Comparison of ENCODE assay signal across 8 cellular contexts in genomic region chr2:199955007-199955338, GRCh38. TPM values are rescaled to one million over a fixed set of nuclear protein-coding genes. Genes with fewer than 3 reads are reported as not detected.
A peak's percentile ranks its signal among the peaks of the same experiment; 100 is the strongest.
DNase-seq lines count a peak whose midpoint lies in the region; ATAC-seq and TF ChIP-seq lines count a peak whose summit lies in the region.

No MANE protein-coding gene starts in this region.

- H3K9ac ChIP-seq in neural progenitor cell: peak overlapping the region; percentile 92

- TF ChIP-seq CTCF in AG10803 (conservative IDR thresholded peaks at IDR 0.05; ENCODE audit: low read length): no peak
- no peak for TF ChIP-seq CTCF in RWPE2 (IDR thresholded peaks at IDR 0.05; ENCODE audit: poor library complexity, severe bottlenecking)
- no peak for TF ChIP-seq CTCF in epithelial cell of proximal tubule (conservative IDR thresholded peaks at IDR 0.05; ENCODE audit: low read depth, low read length)
- TF ChIP-seq CTCF in neural progenitor cell (IDR thresholded peaks at IDR 0.05): no peak

- H3K27me3 Mint-ChIP-seq in neural progenitor cell (ENCODE audit: insufficient read depth, low read depth): no peaks in the 10 kb centered on the region

- peaks cover 93% of the 10 kb centered on the region for H3K79me2 ChIP-seq in neural progenitor cell (ENCODE audit: low read depth)

- H3K9me3 ChIP-seq in RWPE2 (ENCODE audit: severe bottlenecking) (no peaks in the 10 kb centered on the region), neural progenitor cell (ENCODE audit: low read depth) (no peaks in the 10 kb centered on the region)

- H3K36me3 Mint-ChIP-seq in neural progenitor cell: peaks cover 4% of the 10 kb centered on the region

- H2AFZ ChIP-seq in neural progenitor cell (replicated peaks): peak overlapping the region; percentile 98

- no peaks in the 10 kb centered on the region for H3K9me3 Mint-ChIP-seq in neural progenitor cell

- H3K4me1 Mint-ChIP-seq in neural progenitor cell: peaks cover 31% of the 10 kb centered on the region

- peaks cover 4% of the 10 kb centered on the region for H4K20me1 ChIP-seq in neural progenitor cell (ENCODE audit: low read depth)

- peaks cover 20% of the 10 kb centered on the region for H3F3A ChIP-seq in neural progenitor cell (ENCODE audit: low read depth)

- DNase-seq in AG10803 (ENCODE audit: low read depth): no peak
- no peak for DNase-seq in RWPE2 (ENCODE audit: low spot score)
- no peak for DNase-seq in epithelial cell of proximal tubule (ENCODE audit: low read depth)
- DNase-seq in neural progenitor cell (ENCODE audit: low spot score): peak; percentile 59
- no peak for DNase-seq in NK-92 treated with Interleukin-12 subunit alpha and Interleukin-12 subunit beta, amount 100 ng/mL, for 24 hours (lab: John Stamatoyannopoulos, UW)
- no peak for DNase-seq in CD1c-positive myeloid dendritic cell (ENCODE audit: extremely low spot score)

- H3K4me3 ChIP-seq in AG10803 (ENCODE audit: low read length) (peak overlapping the region; percentile 92), RWPE2 (ENCODE audit: severe bottlenecking) (peak overlapping the region; percentile 73), epithelial cell of proximal tubule (ENCODE audit: low read depth, low read length) (peak overlapping the region; percentile 91), neural progenitor cell (peak overlapping the region; percentile 74)

- H3K27me3 ChIP-seq in RWPE2 (ENCODE audit: insufficient read depth, poor library complexity, severe bottlenecking) (no peaks in the 10 kb centered on the region), neural progenitor cell (no peaks in the 10 kb centered on the region)

- peaks cover 8% of the 10 kb centered on the region for H3K4me1 ChIP-seq in RWPE2 (ENCODE audit: insufficient read depth, poor library complexity, severe bottlenecking)
- H3K4me1 ChIP-seq in neural progenitor cell: peaks cover 9% of the 10 kb centered on the region

- peak overlapping the region; percentile 98 for H3K4me3 Mint-ChIP-seq in neural progenitor cell

- H3K27ac Mint-ChIP-seq in neural progenitor cell: peak overlapping the region; percentile 96

- H3K36me3 ChIP-seq in RWPE2 (ENCODE audit: low read depth) (peaks cover 55% of the 10 kb centered on the region), neural progenitor cell (peaks cover 11% of the 10 kb centered on the region)

- ATAC-seq in GM18867 (IDR thresholded peaks at IDR 0.05; ENCODE audit: unreplicated experiment) (peak; percentile 42), HG03045 (IDR thresholded peaks at IDR 0.05; ENCODE audit: unreplicated experiment) (peak; percentile 51), RWPE2 (ENCODE audit: low read depth) (peak; percentile 73)

- H3K27ac ChIP-seq in RWPE2 (ENCODE audit: poor library complexity, severe bottlenecking) (peak overlapping the region; percentile 72), neural progenitor cell (peak overlapping the region; percentile 98)

- peak overlapping the region; percentile 78 for H3K4me2 ChIP-seq in neural progenitor cell

RNA-seq across cellular contexts. Expression of gene TYW5, which starts 0.3 kb away (rescaled TPM):
- total RNA-seq in epithelial cell of proximal tubule (6.0 and 7.3 TPM in 2 replicates), neural progenitor cell (ENCODE audit: low replicate concordance) (17.1 and 25.0 TPM in 2 replicates)

RNA-seq across cellular contexts. Expression of gene MAIP1, which starts 0.4 kb away (rescaled TPM):
- 25.4 and 37.5 TPM in 2 replicates for total RNA-seq in epithelial cell of proximal tubule
- total RNA-seq in neural progenitor cell (ENCODE audit: low replicate concordance): 14.0 and 27.9 TPM in 2 replicates

RNA-seq across cellular contexts. Expression of gene C2orf69, which starts 43.9 kb away (rescaled TPM):
- total RNA-seq in epithelial cell of proximal tubule (13.0 and 14.3 TPM in 2 replicates), neural progenitor cell (ENCODE audit: low replicate concordance) (33.0 and 43.8 TPM in 2 replicates)
